Comparison of ENCODE assay signal across 8 cellular contexts in genomic region chr10:11016959-11017574, GRCh38. TPM values are rescaled to one million over a fixed set of nuclear protein-coding genes. Genes with fewer than 3 reads are reported as not detected.
A peak's percentile ranks its signal among the peaks of the same experiment; 100 is the strongest.
DNase-seq lines count a peak whose midpoint lies in the region; ATAC-seq and TF ChIP-seq lines count a peak whose summit lies in the region.

No MANE protein-coding gene starts in this region.

- peak overlapping the region; percentile 66 for H3K4me3 ChIP-seq in mucosa of descending colon
- H3K4me3 ChIP-seq in Karpas-422 (ENCODE audit: low read length) = no peak overlapping the region

- H4K20me1 ChIP-seq in Karpas-422 (ENCODE audit: insufficient read depth, low read depth, low read length) = no peaks in the 10 kb centered on the region

- H3K4me1 ChIP-seq in mucosa of descending colon (ENCODE audit: low read depth) (peaks cover 11% of the 10 kb centered on the region), Karpas-422 (ENCODE audit: low read length) (peaks cover 3% of the 10 kb centered on the region; the same call in 1 of the 2 replicates)

- H3K27me3 ChIP-seq in Karpas-422 (ENCODE audit: low read length) = no peaks in the 10 kb centered on the region

- H3K4me2 ChIP-seq in Karpas-422 (ENCODE audit: low read depth, low read length, poor library complexity, severe bottlenecking) = no peak overlapping the region

- H3K79me2 ChIP-seq in Karpas-422 (ENCODE audit: low read length) = no peaks in the 10 kb centered on the region

- intact Hi-C loops in mucosa of descending colon (cut with DNase I, micrococcal nuclease) = no loop called here

- H2AFZ ChIP-seq in Karpas-422 (ENCODE audit: low read length) = no peak overlapping the region

- H3K36me3 ChIP-seq in mucosa of descending colon (ENCODE audit: low read depth) (no peaks in the 10 kb centered on the region), Karpas-422 (ENCODE audit: insufficient read depth, low read length) (no peaks in the 10 kb centered on the region)

- H3K9me3 ChIP-seq in mucosa of descending colon (no peaks in the 10 kb centered on the region), Karpas-422 (ENCODE audit: low read length) (no peaks in the 10 kb centered on the region)

- no peak overlapping the region for H3K9ac ChIP-seq in Karpas-422 (ENCODE audit: low read length)

- ATAC-seq in GM18868 (IDR thresholded peaks at IDR 0.05; ENCODE audit: unreplicated experiment) (peak; percentile 50), HG03095 (IDR thresholded peaks at IDR 0.05; ENCODE audit: unreplicated experiment) (peak; percentile 31), mucosa of descending colon (peak; percentile 60)

- H3K9me2 ChIP-seq in Karpas-422 (replicated peaks; ENCODE audit: insufficient read depth, low read length) = no peaks in the 10 kb centered on the region

- DNase-seq in cerebellar cortex (ENCODE audit: low spot score) (peak; percentile 50), mucosa of descending colon (peak in 1 of 3 donors; percentile 52), NCI-H748 treated with DMSO at 0.1 percent for 48 hours (lab: John Stamatoyannopoulos, UW) (no peak), cerebellar nuclear complex (lab: John Stamatoyannopoulos, UW) (no peak), NCI-H2171 treated with DMSO at 0.1 percent for 48 hours (lab: John Stamatoyannopoulos, UW) (no peak), Karpas-422 (no peak)

- H3K27ac ChIP-seq in Karpas-422 (ENCODE audit: low read length) = no peak overlapping the region

- TF ChIP-seq CTCF in mucosa of descending colon (IDR thresholded peaks at IDR 0.05) = no peak

RNA-seq across cellular contexts. Expression of gene CELF2, which starts 0.6 kb away (rescaled TPM):
- total RNA-seq in mucosa of descending colon = 10 to 100 TPM; 31.4 to 56.5 (median 36.1) TPM
- 0.14 and 2.3 TPM in 2 replicates for total RNA-seq in Karpas-422 (2014; rRNA removed; shearing (Covaris generic); ENCODE audit: low replicate concordance)
